ENCODE assay signal across 11 cellular contexts in the genomic region with DNA sequence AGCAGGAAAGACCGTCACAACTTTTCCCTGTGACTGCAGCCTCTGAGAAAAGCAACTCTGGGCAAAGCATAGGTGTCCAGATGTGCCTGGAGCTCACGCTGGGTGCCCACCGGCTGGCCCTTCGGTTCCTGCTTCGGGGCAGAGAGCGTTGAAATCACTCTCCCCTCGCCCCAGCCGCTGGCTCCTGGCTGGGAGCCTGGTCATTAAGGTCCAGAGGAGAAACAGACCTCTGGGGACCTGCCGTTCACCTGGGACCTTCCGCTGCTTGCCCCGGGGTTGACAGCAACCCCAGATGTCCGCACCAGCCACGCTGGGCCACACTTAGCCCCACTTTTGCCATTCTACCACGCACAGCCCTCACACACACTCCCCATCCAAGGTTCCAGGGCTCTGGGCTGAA. TPM values are rescaled to one million over a fixed set of nuclear protein-coding genes. Genes with fewer than 3 reads are reported as not detected.
DNase-seq lines count a peak whose midpoint lies in the region; ATAC-seq, FAIRE-seq and TF ChIP-seq lines count a peak whose summit lies in the region.
"Had no signal": no experiment of that assay in that cellular context is flagged by ENCODE, and none has a peak within 500 bp of the region (broad histone marks: within the 10 kb centered on the region; RNA-seq: fewer than 3 reads in every experiment).

No MANE protein-coding gene starts in this region.

- ATAC-seq in HG02981 (IDR thresholded peaks at IDR 0.05; ENCODE audit: unreplicated experiment): no peak
- ATAC-seq in HG03457 (IDR thresholded peaks at IDR 0.05; ENCODE audit: unreplicated experiment): no peak
- ATAC-seq in GM21717 (IDR thresholded peaks at IDR 0.05; ENCODE audit: unreplicated experiment): no peak

- peaks cover 3 to 5% of the 10 kb centered on the region in 2 experiments for H4K20me1 ChIP-seq in H1 (replicated peaks in 1 of 2; ENCODE audit: control insufficient read depth in 1 of 2, insufficient read depth in 2 of 2, low read length in 2 of 2)

- no peak overlapping the region for H3K4ac ChIP-seq in H1 (replicated peaks; ENCODE audit: insufficient read length, low read depth, low read length)

- H4K91ac ChIP-seq in H1 (replicated peaks; ENCODE audit: insufficient read length, low read length): no peak overlapping the region

- TF ChIP-seq POLR2A in H1 (IDR thresholded peaks at IDR 0.05; ENCODE audit: control extremely low read depth in 1 of 2, low read depth in 2 of 2, low read length in 2 of 2): no peak; a peak in 1 of 3 replicates
- TF ChIP-seq POLR2A in suprapubic skin (IDR thresholded peaks at IDR 0.05): no peak

- H3K18ac ChIP-seq in H1 (ENCODE audit: extremely low read depth, low read length): no peak overlapping the region; the same call in 1 of the 2 replicates

- TF ChIP-seq RAD21 in H1 (IDR thresholded peaks at IDR 0.05 in 1 of 2, conservative IDR thresholded peaks at IDR 0.05 in 1 of 2; ENCODE audit: low read depth in 2 of 2, low read length in 2 of 2): no peak

- H3K27me3 ChIP-seq in HUES64 (ENCODE audit: insufficient read depth, low read length): no peaks in the 10 kb centered on the region
- no peaks in the 10 kb centered on the region for H3K27me3 ChIP-seq in H1 (replicated peaks in 1 of 4; ENCODE audit: control insufficient read depth in 3 of 4, extremely low read depth in 1 of 4, insufficient read depth in 3 of 4, low read length in 3 of 4)
- no peaks in the 10 kb centered on the region for H3K27me3 ChIP-seq in suprapubic skin

- H2BK15ac ChIP-seq in H1 (ENCODE audit: low read length): no peak overlapping the region

- H3K79me2 ChIP-seq in H1 (ENCODE audit: control insufficient read depth in 1 of 2, insufficient read depth in 2 of 2, low read length in 2 of 2): no peaks in the 10 kb centered on the region

- H3K9ac ChIP-seq in HUES64 (ENCODE audit: low read depth, low read length) (peak overlapping the region; percentile 1; the same call in 1 of the 2 replicates), H1 (replicated peaks in 1 of 4; ENCODE audit: extremely low read depth in 1 of 4, low read depth in 3 of 4, low read length in 3 of 4) (no peak overlapping the region; a peak in 1 of 7 replicates)

- no peak overlapping the region for H4K8ac ChIP-seq in H1 (ENCODE audit: extremely low read depth, insufficient read depth, low read length)

- H3K14ac ChIP-seq in H1 (ENCODE audit: insufficient read length): no peak overlapping the region

- DNase-seq in H1 (ENCODE audit: low read depth in 1 of 2, low spot score in 2 of 2) (no peak), suprapubic skin (ENCODE audit: low spot score in 2 of 2) (no peak), NOMO-1 treated with DMSO at 0.1 percent for 48 hours (lab: John Stamatoyannopoulos, UW; ENCODE audit: unreplicated experiment) (no peak)
- DNase-seq: NCI-H226 had no signal

- H3K9me3 ChIP-seq in HUES64 (ENCODE audit: insufficient read depth, low read depth, low read length) (no peaks in the 10 kb centered on the region), H1 (ENCODE audit: insufficient read depth in 2 of 2, low read depth in 1 of 2, low read length in 1 of 2) (no peaks in the 10 kb centered on the region), mesodermal cell (ENCODE audit: control insufficient read depth, low read length) (no peaks in the 10 kb centered on the region), suprapubic skin (no peaks in the 10 kb centered on the region)
- H3K9me3 ChIP-seq: Caco-2 had no signal

- no peaks in the 10 kb centered on the region; the same call in 1 of the 2 replicates for H3K79me1 ChIP-seq in H1 (ENCODE audit: low read depth, low read length)

- no peak overlapping the region for H4K5ac ChIP-seq in H1 (ENCODE audit: insufficient read length, low read depth, low read length)

- H3K56ac ChIP-seq in H1 (replicated peaks; ENCODE audit: insufficient read length, low read depth, low read length): no peak overlapping the region

- H2AK5ac ChIP-seq in H1 (ENCODE audit: low read depth, low read length): no peak overlapping the region

- no peak overlapping the region for H3K23ac ChIP-seq in H1 (ENCODE audit: insufficient read length)

- H3K4me2 ChIP-seq in H1 (ENCODE audit: insufficient read depth in 1 of 2, low read depth in 2 of 2, low read length in 2 of 2): no peak overlapping the region

- no peaks in the 10 kb centered on the region for H3K23me2 ChIP-seq in H1 (ENCODE audit: low read depth, low read length)

- no peak overlapping the region for H2BK5ac ChIP-seq in H1 (ENCODE audit: low read depth, low read length)

- H3K27ac ChIP-seq in HUES64 (ENCODE audit: low read depth, low read length) (no peak overlapping the region; the same call in 1 of the 2 replicates), H1 (ENCODE audit: low read depth, low read length) (0 out of 2 replicates have a peak overlapping the region, but pooled peaks have one; percentile 0), mesodermal cell (ENCODE audit: low read depth, low read length, severe bottlenecking) (peak overlapping the region; percentile 2), suprapubic skin (peak overlapping the region; percentile 51)

- 88% methylated on average over 14 of the region's 14 CpGs for WGBS in HUES64
- 88% methylated on average over 14 of the region's 14 CpGs; no CpG with 5 or more reads in 1 of the 2 experiments for WGBS in H1 (ENCODE audit: extremely low coverage in 1 of 2, insufficient coverage in 1 of 2, insufficient read length in 1 of 2, insufficient replicate concordance in 2 of 2, low coverage in 1 of 2, low lambda C conversion rate in 2 of 2, missing lambda C conversion rate in 1 of 2), 2 experiments
- 89 to 95% methylated on average over 13 of the region's 14 CpGs for WGBS in mesodermal cell (ENCODE audit: insufficient coverage in 2 of 2), 2 experiments
- 59% methylated on average over 3 of the region's 14 CpGs for WGBS in suprapubic skin

- H3K4me3 ChIP-seq in HUES64 (ENCODE audit: low read length) (no peak overlapping the region), H1 (ENCODE audit: extremely low read depth in 1 of 4, insufficient read depth in 2 of 4, low read depth in 3 of 4, low read length in 4 of 4) (no peak overlapping the region), mesodermal cell (ENCODE audit: extremely low read depth, insufficient read depth, low read length, poor library complexity, severe bottlenecking) (no peak overlapping the region), suprapubic skin (peak overlapping the region; percentile 30)

- H2BK120ac ChIP-seq in H1 (replicated peaks; ENCODE audit: low read depth, low read length): no peak overlapping the region

- CTCF ChIA-PET in H1 (lab: Charles Lee; ENCODE audit: partially characterized antibody): interaction anchor here (0.6 to 17.5 kb wide), 35 partner anchors 9 to 369 kb away, joined by 3 to 258 read pairs (median 4); a partner anchor contains a TSS

- H3K4me1 ChIP-seq in HUES64 (ENCODE audit: insufficient read depth, low read length) (peaks cover 5% of the 10 kb centered on the region; the same call in 1 of the 2 replicates), H1 (replicated peaks in 1 of 4; ENCODE audit: control insufficient read depth in 3 of 4, insufficient read depth in 4 of 4, low read length in 3 of 4) (peaks cover 0 to 9% (median under 1%) of the 10 kb centered on the region in 4 experiments; a peak in 5 of 7 replicates), mesodermal cell (ENCODE audit: control insufficient read depth, insufficient read depth, low read length, poor library complexity, severe bottlenecking) (peaks cover 7% of the 10 kb centered on the region), suprapubic skin (peaks cover 17% of the 10 kb centered on the region)
- H3K4me1 ChIP-seq: Caco-2 had no signal

- no peak for FAIRE-seq in H1 (lab: Jason Lieb, UNC)
- FAIRE-seq: bronchial epithelial cell had no signal

- TF ChIP-seq CTCF in H1 (IDR thresholded peaks at IDR 0.05; ENCODE audit: control extremely low read depth in 1 of 3, insufficient read depth in 1 of 3, low read depth in 1 of 3, low read length in 3 of 3): no peak
- no peak for TF ChIP-seq CTCF in suprapubic skin (IDR thresholded peaks at IDR 0.05)

- no peak overlapping the region for H2BK12ac ChIP-seq in H1 (ENCODE audit: low read depth, low read length)

- no peak overlapping the region for H2AFZ ChIP-seq in H1 (ENCODE audit: low read length)

- H2BK20ac ChIP-seq in H1 (ENCODE audit: low read length): no peak overlapping the region

- TF ChIP-seq EP300 in H1 (IDR thresholded peaks at IDR 0.05; ENCODE audit: borderline replicate concordance in 1 of 2, low read depth in 2 of 2, low read length in 2 of 2): no peak
- no peak for TF ChIP-seq EP300 in suprapubic skin (IDR thresholded peaks at IDR 0.05)

- POLR2A ChIA-PET in H1 (lab: Charles Lee; ENCODE audit: partially characterized antibody): interaction anchor here (0.7 to 3.1 kb wide), 8 partner anchors 9 to 201 kb away, joined by 3 to 9 read pairs (median 6); a partner anchor contains a TSS

- H3K36me3 ChIP-seq in HUES64 (ENCODE audit: insufficient read depth, low read length) (peaks cover 36% of the 10 kb centered on the region), H1 (ENCODE audit: control insufficient read depth in 2 of 4, insufficient read depth in 4 of 4, low read length in 3 of 4) (peaks cover 0 to 4% (median 3%) of the 10 kb centered on the region in 4 experiments; a peak in 4 of 8 replicates), mesodermal cell (ENCODE audit: control insufficient read depth, insufficient read depth, low read length) (peaks cover 45% of the 10 kb centered on the region), suprapubic skin (peaks cover 20% of the 10 kb centered on the region)

RNA-seq across cellular contexts. Expression of a gene that starts 13.1 kb away (rescaled TPM):
- polyA plus RNA-seq in HUES64 (2013, experiment 1 of 2): 17.9 TPM
- polyA plus RNA-seq in HUES64 (2013, experiment 2 of 2): 16.2 TPM
- 20.8 and 22.3 TPM in 2 replicates for total RNA-seq in H1 (2021; fragmentation: NEBNext Ultra II Directional; extraction: Animal tissue kit (Norgen Biotek cat#: 25700))
- 10.1 and 10.7 TPM in 2 replicates for polyA plus RNA-seq in H1 (2011; rRNA removed)
- polyA plus RNA-seq in H1 (2011; cell fraction: cytosol; rRNA removed): 19.0 TPM
- polyA plus RNA-seq in H1 (2011; cell fraction: nucleus; rRNA removed): 10.9 TPM
- 15.8 to 20.2 TPM (median 16.4 TPM) in 4 replicates for polyA plus RNA-seq in H1 (2012, experiment 1 of 2)
- 14.2 TPM for polyA plus RNA-seq in H1 (2012, experiment 2 of 2)
- 12.4 TPM for polyA plus RNA-seq in H1 (2013, experiment 1 of 2)
- 12.6 TPM for polyA plus RNA-seq in H1 (2013, experiment 2 of 2)
- polyA minus RNA-seq in H1 (2011; rRNA and poly(A)+ RNA removed): 11.5 and 14.0 TPM in 2 replicates
- 14.1 TPM for polyA minus RNA-seq in H1 (2011; cell fraction: cytosol; rRNA and poly(A)+ RNA removed)
- 35.0 TPM for polyA minus RNA-seq in H1 (2011; cell fraction: nucleus; rRNA and poly(A)+ RNA removed)
- polyA plus RNA-seq in mesodermal cell (2013, experiment 1 of 2): 12.1 TPM
- polyA plus RNA-seq in mesodermal cell (2013, experiment 2 of 2): 12.9 TPM
- total RNA-seq in suprapubic skin: 10 to 100 TPM; 27.3 to 42.6 (median 31.0) TPM

RNA-seq across cellular contexts. Expression of a gene that starts 13.2 kb away (rescaled TPM):
- polyA plus RNA-seq in HUES64 (2013, experiment 1 of 2): 48.4 TPM
- 48.9 TPM for polyA plus RNA-seq in HUES64 (2013, experiment 2 of 2)
- total RNA-seq in H1 (2021; fragmentation: NEBNext Ultra II Directional; extraction: Animal tissue kit (Norgen Biotek cat#: 25700)): 81.3 and 85.3 TPM in 2 replicates
- 24.5 and 36.8 TPM in 2 replicates for polyA plus RNA-seq in H1 (2011; rRNA removed)
- 55.4 TPM for polyA plus RNA-seq in H1 (2011; cell fraction: cytosol; rRNA removed)
- polyA plus RNA-seq in H1 (2011; cell fraction: nucleus; rRNA removed): 12.7 TPM
- 87.7 to 101 TPM (median 89.9 TPM) in 4 replicates for polyA plus RNA-seq in H1 (2012, experiment 1 of 2)
- 44.3 TPM for polyA plus RNA-seq in H1 (2012, experiment 2 of 2)
- polyA plus RNA-seq in H1 (2013, experiment 1 of 2): 38.2 TPM
- 38.0 TPM for polyA plus RNA-seq in H1 (2013, experiment 2 of 2)
- polyA minus RNA-seq in H1 (2011; rRNA and poly(A)+ RNA removed): 23.8 and 24.3 TPM in 2 replicates
- polyA minus RNA-seq in H1 (2011; cell fraction: cytosol; rRNA and poly(A)+ RNA removed): 19.1 TPM
- polyA minus RNA-seq in H1 (2011; cell fraction: nucleus; rRNA and poly(A)+ RNA removed): 15.5 TPM
- 51.8 TPM for polyA plus RNA-seq in mesodermal cell (2013, experiment 1 of 2)
- polyA plus RNA-seq in mesodermal cell (2013, experiment 2 of 2): 50.5 TPM
- 100 to 1,000 TPM in 1 of 4 donors, 10 to 100 TPM in 3; 58.9 to 102 (median 72.1) TPM for total RNA-seq in suprapubic skin

RNA-seq across cellular contexts. Expression of a gene that starts 43.2 kb away (rescaled TPM):
- polyA plus RNA-seq in HUES64 (2013, experiment 1 of 2): 33.0 TPM
- 30.7 TPM for polyA plus RNA-seq in HUES64 (2013, experiment 2 of 2)
- total RNA-seq in H1 (2021; fragmentation: NEBNext Ultra II Directional; extraction: Animal tissue kit (Norgen Biotek cat#: 25700)): 51.9 and 55.9 TPM in 2 replicates
- polyA plus RNA-seq in H1 (2011; rRNA removed): 32.1 and 57.6 TPM in 2 replicates
- 30.3 TPM for polyA plus RNA-seq in H1 (2011; cell fraction: cytosol; rRNA removed)
- 65.0 TPM for polyA plus RNA-seq in H1 (2011; cell fraction: nucleus; rRNA removed)
- polyA plus RNA-seq in H1 (2012, experiment 1 of 2): 29.7 to 37.7 TPM (median 36.6 TPM) in 4 replicates
- polyA plus RNA-seq in H1 (2012, experiment 2 of 2): 42.0 TPM
- polyA plus RNA-seq in H1 (2013, experiment 1 of 2): 25.0 TPM
- polyA plus RNA-seq in H1 (2013, experiment 2 of 2): 22.9 TPM
- polyA minus RNA-seq in H1 (2011; rRNA and poly(A)+ RNA removed): 57.7 and 63.3 TPM in 2 replicates
- polyA minus RNA-seq in H1 (2011; cell fraction: cytosol; rRNA and poly(A)+ RNA removed): 21.7 TPM
- 31.7 TPM for polyA minus RNA-seq in H1 (2011; cell fraction: nucleus; rRNA and poly(A)+ RNA removed)
- 18.2 TPM for polyA plus RNA-seq in mesodermal cell (2013, experiment 1 of 2)
- 17.9 TPM for polyA plus RNA-seq in mesodermal cell (2013, experiment 2 of 2)
- total RNA-seq in suprapubic skin: 10 to 100 TPM; 37.2 to 56.4 (median 48.7) TPM
